In genomic region chr10:65032867-65033769, GRCh38 we compare ENCODE assay signal across 17 cellular contexts.
"Had no signal": no experiment of that assay in that cellular context is flagged by ENCODE, and none has a peak within 500 bp of the region (broad histone marks: within the 10 kb centered on the region; RNA-seq: fewer than 3 reads in every experiment).

No MANE protein-coding gene starts in this region.

- DNase-seq: activated CD4-positive, alpha-beta T cell treated with anti-CD3 and anti-CD28 coated beads, Interleukin-2, amount 10 ng/mL, durations not matched to agents 7 days and 5 days; activated CD4-positive, CD25-positive, alpha-beta regulatory T cell; activated CD8-positive, alpha-beta memory T cell treated with anti-CD3 and anti-CD28 coated beads, Interleukin-2, amount 50 U/mL, for 48 hours; activated gamma-delta T cell treated with Interleukin-2 at 50 U/mL for 16 hours; activated naive CD8-positive, alpha-beta T cell treated with anti-CD3 and anti-CD28 coated beads for 36 hours; activated T-cell treated with anti-CD3 and anti-CD28 coated beads, Interleukin-2, amount 50 U/mL, for 72 hours; brain microvascular endothelial cell; effector memory CD8-positive, alpha-beta T cell; foreskin melanocyte; mammary epithelial cell; naive thymus-derived CD4-positive, alpha-beta T cell; stimulated activated CD4-positive, alpha-beta T cell treated with anti-CD3 and anti-CD28 coated beads, Interleukin-4, amount 100 ng/mL, for 4 hours; stimulated activated CD8-positive, alpha-beta memory T cell treated with anti-CD3 and anti-CD28 coated beads, Interleukin-4, amount 100 ng/mL, for 48 hours; stimulated activated naive CD8-positive, alpha-beta T cell treated with anti-CD3 and anti-CD28 coated beads, Interleukin-15, Interleukin-2, amounts not matched to agents 100 U/mL and 50 U/mL, for 24 hours; SW 1271 had no signal

- H3K27ac Mint-ChIP-seq: activated CD4-positive, alpha-beta T cell treated with anti-CD3 and anti-CD28 coated beads, Interleukin-2, amount 10 ng/mL, durations not matched to agents 7 days and 5 days; activated naive CD8-positive, alpha-beta T cell treated with anti-CD3 and anti-CD28 coated beads for 36 hours; activated T-cell treated with anti-CD3 and anti-CD28 coated beads, Interleukin-2, amount 50 U/mL, for 72 hours; dendritic cell treated with granulocyte-macrophage colony-stimulating factor and Interleukin-4, amounts not matched to agents 40 ng/mL and 50 ng/mL, for 4 days; effector memory CD8-positive, alpha-beta T cell; naive thymus-derived CD4-positive, alpha-beta T cell; type B pancreatic cell had no signal

- H3K36me3 Mint-ChIP-seq: activated naive CD8-positive, alpha-beta T cell treated with anti-CD3 and anti-CD28 coated beads for 36 hours; naive thymus-derived CD4-positive, alpha-beta T cell; type B pancreatic cell had no signal

- ATAC-seq: activated T-cell treated with anti-CD3 and anti-CD28 coated beads, Interleukin-2, amount 50 U/mL, for 72 hours; effector memory CD8-positive, alpha-beta T cell; naive thymus-derived CD4-positive, alpha-beta T cell; stimulated activated naive CD8-positive, alpha-beta T cell treated with anti-CD3 and anti-CD28 coated beads, Interleukin-15, Interleukin-2, amounts not matched to agents 100 U/mL and 50 U/mL, for 24 hours had no signal

- H3K9me3 Mint-ChIP-seq: type B pancreatic cell had no signal

- H3K36me3 ChIP-seq: brain microvascular endothelial cell had no signal
